ENCODE assay signal across 14 cellular contexts in genomic region chr10:129525408-129525807, GRCh38. TPM values are rescaled to one million over a fixed set of nuclear protein-coding genes. Genes with fewer than 3 reads are reported as not detected.
DNase-seq lines count a peak whose midpoint lies in the region; ATAC-seq, FAIRE-seq and TF ChIP-seq lines count a peak whose summit lies in the region.
"Had no signal": no experiment of that assay in that cellular context is flagged by ENCODE, and none has a peak within 500 bp of the region (broad histone marks: within the 10 kb centered on the region; RNA-seq: fewer than 3 reads in every experiment).

No MANE protein-coding gene starts in this region.

- H2AK5ac ChIP-seq in mesenchymal stem cell (ENCODE audit: low read length, severe bottlenecking): no peak overlapping the region

- H3K36me3 ChIP-seq in right atrium auricular region (no peaks in the 10 kb centered on the region), mesenchymal stem cell (ENCODE audit: control insufficient read depth in 1 of 2, insufficient read depth in 2 of 2, low read depth in 1 of 2, low read length in 2 of 2) (peaks cover 3 to 14% of the 10 kb centered on the region in 2 experiments), uterus (no peaks in the 10 kb centered on the region)
- H3K36me3 ChIP-seq: vagina had no signal

- H3K9me3 ChIP-seq in right atrium auricular region (no peaks in the 10 kb centered on the region), mesenchymal stem cell (ENCODE audit: control insufficient read depth, low read length) (no peaks in the 10 kb centered on the region), uterus (no peaks in the 10 kb centered on the region)
- H3K9me3 ChIP-seq: vagina had no signal

- H4K8ac ChIP-seq in mesenchymal stem cell (ENCODE audit: low read length): no peak overlapping the region

- H2BK12ac ChIP-seq in mesenchymal stem cell (ENCODE audit: low read length in 2 of 2): no peak overlapping the region

- TF ChIP-seq CTCF in right atrium auricular region (IDR thresholded peaks at IDR 0.05) (no peak), choroid plexus epithelial cell (conservative IDR thresholded peaks at IDR 0.05; ENCODE audit: low read depth, low read length) (no peak), uterus (IDR thresholded peaks at IDR 0.05) (no peak)

- no peak overlapping the region for H2BK5ac ChIP-seq in mesenchymal stem cell (ENCODE audit: low read depth, low read length, poor library complexity, severe bottlenecking)

- H3K4me3 ChIP-seq in right atrium auricular region (no peak overlapping the region), choroid plexus epithelial cell (ENCODE audit: low read depth, low read length) (no peak overlapping the region), mesenchymal stem cell (ENCODE audit: insufficient read depth in 1 of 2, low read depth in 1 of 2, low read length in 2 of 2) (peak overlapping the region in 1 of 2 experiments; percentile 67), uterus (no peak overlapping the region)
- H3K4me3 ChIP-seq: vagina had no signal

- H2AFZ ChIP-seq in mesenchymal stem cell (ENCODE audit: low read depth, low read length): no peak overlapping the region

- no peak overlapping the region for H4K91ac ChIP-seq in mesenchymal stem cell (ENCODE audit: low read length)

- H3K4me2 ChIP-seq in mesenchymal stem cell (ENCODE audit: low read length, poor library complexity, severe bottlenecking): no peak overlapping the region

- ATAC-seq in Right ventricle myocardium superior (ENCODE audit: poor library complexity) (peak; percentile 69), HG02885 (IDR thresholded peaks at IDR 0.05; ENCODE audit: poor library complexity, unreplicated experiment) (no peak)

- no peak for FAIRE-seq in HTR-8/SVneo (lab: Jason Lieb, UNC)

- no peak overlapping the region for H3K27ac ChIP-seq in right atrium auricular region
- no peak overlapping the region for H3K27ac ChIP-seq in mesenchymal stem cell (ENCODE audit: low read length, poor library complexity, severe bottlenecking)
- H3K27ac ChIP-seq in uterus: no peak overlapping the region
- H3K27ac ChIP-seq: vagina had no signal

- no peak overlapping the region for H3K23ac ChIP-seq in mesenchymal stem cell (ENCODE audit: low read length in 2 of 2)

- intact Hi-C loops in Right ventricle myocardium superior (cut with DNase I): no loop called here
- intact Hi-C loops in uterus (cut with DNase I; ENCODE audit: low total_unique reads): no loop called here

- H3K79me1 ChIP-seq in mesenchymal stem cell (replicated peaks; ENCODE audit: low read length, poor library complexity, severe bottlenecking): peaks cover 55% of the 10 kb centered on the region

- H3K27me3 ChIP-seq in right atrium auricular region: no peaks in the 10 kb centered on the region
- no peaks in the 10 kb centered on the region for H3K27me3 ChIP-seq in mesenchymal stem cell (ENCODE audit: control insufficient read depth in 1 of 2, insufficient read depth in 1 of 2, low read length in 2 of 2)
- H3K27me3 ChIP-seq in uterus: no peaks in the 10 kb centered on the region
- H3K27me3 ChIP-seq: vagina had no signal

- no peak overlapping the region for H3K18ac ChIP-seq in mesenchymal stem cell (ENCODE audit: low read depth in 1 of 2, low read length in 2 of 2)

- DNase-seq in Right ventricle myocardium superior: no peak
- DNase-seq in right atrium auricular region (ENCODE audit: low spot score): no peak
- peak; percentile 76 for DNase-seq in choroid plexus epithelial cell (ENCODE audit: low read depth)
- DNase-seq in mesenchymal stem cell: no peak
- peak; percentile 29 to 38 for DNase-seq in uterus
- DNase-seq in HTR-8/SVneo (ENCODE audit: insufficient read length, low spot score): no peak
- no peak for DNase-seq in T-helper 2 cell
- DNase-seq: activated naive CD8-positive, alpha-beta T cell treated with anti-CD3 and anti-CD28 coated beads for 36 hours; AML-193; effector CD4-positive, alpha-beta T cell; NCI-H446; RPMI8226 had no signal

- TF ChIP-seq POLR2A in uterus (IDR thresholded peaks at IDR 0.05): no peak

- H2BK120ac ChIP-seq in mesenchymal stem cell (ENCODE audit: low read depth, low read length): no peak overlapping the region

- H3K4ac ChIP-seq in mesenchymal stem cell (ENCODE audit: low read depth in 1 of 2, low read length in 2 of 2): no peak overlapping the region

- no peak overlapping the region for H2BK15ac ChIP-seq in mesenchymal stem cell (ENCODE audit: low read depth, poor library complexity, severe bottlenecking)

- H3K4me1 ChIP-seq in right atrium auricular region (no peaks in the 10 kb centered on the region), mesenchymal stem cell (ENCODE audit: control insufficient read depth, insufficient read depth, low read depth, low read length) (peaks cover 21% of the 10 kb centered on the region), uterus (peaks cover 0 to 7% of the 10 kb centered on the region in 2 donors)

- WGBS in mesenchymal stem cell: 81% methylated on average over 14 of the region's 14 CpGs

- H3K9ac ChIP-seq in mesenchymal stem cell (ENCODE audit: low read length): peak overlapping the region; percentile 68

- no peak overlapping the region for H3K14ac ChIP-seq in mesenchymal stem cell (ENCODE audit: low read length in 2 of 2)

RNA-seq across cellular contexts. Expression of gene MGMT, which starts 58.4 kb away (rescaled TPM):
- 16.6 TPM for total RNA-seq in Right ventricle myocardium superior
- total RNA-seq in right atrium auricular region: 10 to 100 TPM; 18.2 to 19.2 TPM
- 14.0 TPM for polyA plus RNA-seq in mesenchymal stem cell (2013, experiment 1 of 2)
- 13.1 TPM for polyA plus RNA-seq in mesenchymal stem cell (2013, experiment 2 of 2)
- total RNA-seq in uterus: 10 to 100 TPM; 10.9 to 37.7 (median 16.0) TPM

Comparison
In these comparisons a context has a peak if more than half of its experiments do, and no peak if none do; other contexts are left out.
1. DNase-seq: peak in choroid plexus epithelial cell (single experiment) and uterus (2 of 2); none in Right ventricle myocardium superior (single experiment), right atrium auricular region (single experiment), mesenchymal stem cell (single experiment), HTR-8/SVneo (single experiment) and T-helper 2 cell (0 of 5).